In the genomic region with DNA sequence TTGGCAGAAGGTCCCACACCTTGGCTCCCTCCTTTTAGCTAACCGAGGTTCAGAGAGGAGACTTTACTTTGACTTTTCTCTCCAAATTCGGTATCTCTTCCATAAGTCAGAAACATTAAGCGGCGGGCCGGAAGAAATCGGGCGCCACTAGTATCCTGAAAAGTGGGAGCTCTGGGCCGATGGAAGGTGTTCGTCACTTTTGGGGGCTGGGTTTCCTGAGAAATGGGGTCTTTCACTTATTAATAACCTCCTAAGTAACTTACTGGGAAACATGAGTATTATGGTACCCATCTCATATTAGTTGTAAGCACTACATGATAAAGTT, we compare ENCODE assay signal across 7 cellular contexts. TPM values are rescaled to one million over a fixed set of nuclear protein-coding genes. Genes with fewer than 3 reads are reported as not detected.
DNase-seq lines count a peak whose midpoint lies in the region; ATAC-seq and TF ChIP-seq lines count a peak whose summit lies in the region.

No MANE protein-coding gene starts in this region.

- no peak for TF ChIP-seq CTCF in HFFc6 (IDR thresholded peaks at IDR 0.05)

- no peak for DNase-seq in HFFc6
- DNase-seq in activated CD4-positive, alpha-beta memory T cell treated with anti-CD3 and anti-CD28 coated beads for 36 hours, result no peak
- no peak for DNase-seq in stimulated activated naive CD8-positive, alpha-beta T cell treated with anti-CD3 and anti-CD28 coated beads, Interleukin-15, amount 100 ng/mL, for 72 hours
- no peak for DNase-seq in DMS53 treated with DMSO at 0.1 percent for 48 hours (lab: John Stamatoyannopoulos, UW; ENCODE audit: unreplicated experiment)

- H3K9me3 Mint-ChIP-seq in HFFc6, result no peaks in the 10 kb centered on the region
- no peaks in the 10 kb centered on the region for H3K9me3 Mint-ChIP-seq in activated CD4-positive, alpha-beta memory T cell treated with anti-CD3 and anti-CD28 coated beads for 36 hours
- no peaks in the 10 kb centered on the region for H3K9me3 Mint-ChIP-seq in stimulated activated naive CD8-positive, alpha-beta T cell treated with anti-CD3 and anti-CD28 coated beads, Interleukin-15, amount 100 ng/mL, for 72 hours

- peak overlapping the region; percentile 77 for H3K4me3 ChIP-seq in iPS-15b (ENCODE audit: low read depth, low read length)

- POLR2A ChIA-PET in activated CD4-positive, alpha-beta memory T cell treated with anti-CD3 and anti-CD28 coated beads for 36 hours (lab: Charles Lee), result interaction anchor here (0.8 to 1.5 kb wide), 5 partner anchors 10 to 85 kb away, joined by 3 to 4 read pairs (median 3); no protein-coding TSS in a partner anchor

- H3K9ac ChIP-seq in iPS-15b (ENCODE audit: low read depth, low read length), result peak overlapping the region; percentile 74

- intact Hi-C loops in activated CD4-positive, alpha-beta memory T cell treated with anti-CD3 and anti-CD28 coated beads for 36 hours (cut with micrococcal nuclease), result loop anchor here (2.0 to 10.0 kb wide), 5 partner anchors 40 to 1492 kb away; a partner anchor contains a TSS

- no peaks in the 10 kb centered on the region for H3K9me3 ChIP-seq in iPS-15b (ENCODE audit: control insufficient read depth, insufficient read depth, low read length)

- no peaks in the 10 kb centered on the region for H3K27me3 ChIP-seq in iPS-15b (ENCODE audit: control insufficient read depth, insufficient read depth, low read length)

- H3K4me1 Mint-ChIP-seq in HFFc6 (ENCODE audit: low read depth), result peaks cover 26% of the 10 kb centered on the region
- H3K4me1 Mint-ChIP-seq in activated CD4-positive, alpha-beta memory T cell treated with anti-CD3 and anti-CD28 coated beads for 36 hours (ENCODE audit: low read depth), result peaks cover 21% of the 10 kb centered on the region
- H3K4me1 Mint-ChIP-seq in stimulated activated naive CD8-positive, alpha-beta T cell treated with anti-CD3 and anti-CD28 coated beads, Interleukin-15, amount 100 ng/mL, for 72 hours, result peaks cover 29% of the 10 kb centered on the region

- peak overlapping the region; percentile 99 for H3K4me3 Mint-ChIP-seq in HFFc6
- peak overlapping the region; percentile 96 for H3K4me3 Mint-ChIP-seq in activated CD4-positive, alpha-beta memory T cell treated with anti-CD3 and anti-CD28 coated beads for 36 hours
- peak overlapping the region; percentile 92 to 96 for H3K4me3 Mint-ChIP-seq in stimulated activated naive CD8-positive, alpha-beta T cell treated with anti-CD3 and anti-CD28 coated beads, Interleukin-15, amount 100 ng/mL, for 72 hours

- no peaks in the 10 kb centered on the region for H3K36me3 Mint-ChIP-seq in HFFc6 (ENCODE audit: low read depth)
- peaks cover 11% of the 10 kb centered on the region for H3K36me3 Mint-ChIP-seq in activated CD4-positive, alpha-beta memory T cell treated with anti-CD3 and anti-CD28 coated beads for 36 hours

- H3K27ac Mint-ChIP-seq in HFFc6, result peak overlapping the region; percentile 98
- H3K27ac Mint-ChIP-seq in activated CD4-positive, alpha-beta memory T cell treated with anti-CD3 and anti-CD28 coated beads for 36 hours, result peak overlapping the region; percentile 95
- H3K27ac Mint-ChIP-seq in stimulated activated naive CD8-positive, alpha-beta T cell treated with anti-CD3 and anti-CD28 coated beads, Interleukin-15, amount 100 ng/mL, for 72 hours, result peak overlapping the region; percentile 97

- CTCF ChIA-PET in activated CD4-positive, alpha-beta memory T cell treated with anti-CD3 and anti-CD28 coated beads for 36 hours (lab: Charles Lee), result interaction anchor here (2.3 kb wide), 1 partner anchor 83 kb away, joined by 7 read pairs; no protein-coding TSS in a partner anchor

- peaks cover 2% of the 10 kb centered on the region for H3K4me1 ChIP-seq in iPS-15b (ENCODE audit: control insufficient read depth, insufficient read depth, low read length)

- no peaks in the 10 kb centered on the region; the same call in none of the 2 replicates for H3K27me3 Mint-ChIP-seq in HFFc6 (ENCODE audit: insufficient read depth)
- H3K27me3 Mint-ChIP-seq in activated CD4-positive, alpha-beta memory T cell treated with anti-CD3 and anti-CD28 coated beads for 36 hours, result peaks cover 3% of the 10 kb centered on the region
- H3K27me3 Mint-ChIP-seq in stimulated activated naive CD8-positive, alpha-beta T cell treated with anti-CD3 and anti-CD28 coated beads, Interleukin-15, amount 100 ng/mL, for 72 hours, result peaks cover 9% of the 10 kb centered on the region

- no peaks in the 10 kb centered on the region for H3K36me3 ChIP-seq in iPS-15b (ENCODE audit: control insufficient read depth, insufficient read depth, low read length)

- ATAC-seq in stimulated activated naive CD8-positive, alpha-beta T cell treated with anti-CD3 and anti-CD28 coated beads, Interleukin-15, amount 100 ng/mL, for 72 hours, result no peak
- no peak for ATAC-seq in GM19455 (IDR thresholded peaks at IDR 0.05; ENCODE audit: unreplicated experiment)
- no peak for ATAC-seq in HG02973 (IDR thresholded peaks at IDR 0.05; ENCODE audit: unreplicated experiment)

RNA-seq across cellular contexts. Expression of a gene that starts 0.7 kb away (rescaled TPM):
- total RNA-seq in HFFc6 (2021; fragmentation: NEBNext Ultra II Directional; extraction: Animal tissue kit (Norgen Biotek cat#: 25700)), result 10 to 100 TPM; 15.3 to 18.7 (median 15.6) TPM
- total RNA-seq in activated CD4-positive, alpha-beta memory T cell treated with anti-CD3 and anti-CD28 coated beads for 36 hours, result 10 to 100 TPM; 30.6 to 36.1 TPM
